ENCODE assay signal across 8 cellular contexts in the genomic region with DNA sequence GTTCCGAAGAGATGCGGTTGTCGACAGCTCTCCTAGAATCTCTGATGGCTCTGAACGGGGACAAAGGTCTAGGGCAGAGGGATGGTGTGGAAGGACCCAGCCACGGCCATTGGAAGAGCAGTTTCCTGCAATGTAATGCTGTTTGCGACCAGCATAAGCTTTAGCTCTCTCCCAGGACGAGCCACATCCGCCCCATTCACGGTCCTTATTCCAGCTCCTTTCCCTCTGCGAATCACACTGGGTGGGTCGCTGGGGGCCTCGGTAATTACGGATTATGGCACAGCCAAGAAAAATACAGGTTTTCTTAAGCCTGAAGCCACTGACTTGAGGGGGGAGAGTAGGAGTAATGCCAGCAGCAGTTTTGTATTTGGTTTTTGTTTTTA. TPM values are rescaled to one million over a fixed set of nuclear protein-coding genes. Genes with fewer than 3 reads are reported as not detected.
DNase-seq lines count a peak whose midpoint lies in the region; ATAC-seq, FAIRE-seq and TF ChIP-seq lines count a peak whose summit lies in the region.

No MANE protein-coding gene starts in this region.

- H3K27me3 ChIP-seq in pancreas (peaks cover 0 to 55% (median 10%) of the 10 kb centered on the region in 4 donors), WERI-Rb-1 (ENCODE audit: insufficient read depth, low read depth, severe bottlenecking) (peaks cover 90% of the 10 kb centered on the region)

- H3K36me3 ChIP-seq in pancreas (no peaks in the 10 kb centered on the region), WERI-Rb-1 (no peaks in the 10 kb centered on the region)

- H3K27ac ChIP-seq in pancreas = peak overlapping the region in 2 of 4 donors; percentile 81 to 91
- no peak overlapping the region for H3K27ac ChIP-seq in WERI-Rb-1

- no peaks in the 10 kb centered on the region for H3K4me1 ChIP-seq in pancreas

- H3K4me3 ChIP-seq in pancreas (peak overlapping the region in 3 of 4 donors; percentile 9 to 48 (median 27)), WERI-Rb-1 (ENCODE audit: low read depth, low read length) (no peak overlapping the region)

- ATAC-seq in pancreas = peak in 3 of 4 donors; percentile 29 to 47 (median 41)

- H3K9me3 ChIP-seq in pancreas (no peaks in the 10 kb centered on the region), WERI-Rb-1 (ENCODE audit: severe bottlenecking) (peaks cover 14% of the 10 kb centered on the region)

- 6 to 10% methylated on average over 13 of the region's 13 CpGs for WGBS in pancreas, 2 donors

- TF ChIP-seq CTCF in pancreas (IDR thresholded peaks at IDR 0.05) = no peak
- TF ChIP-seq CTCF in WERI-Rb-1 (IDR thresholded peaks at IDR 0.05; ENCODE audit: low read depth, low read length) = no peak

- peak; percentile 42 for DNase-seq in NCI-H2196 (lab: John Stamatoyannopoulos, UW; ENCODE audit: unreplicated experiment)
- DNase-seq in NCI-H2196 treated with DMSO at 0.1 percent for 48 hours (lab: John Stamatoyannopoulos, UW; ENCODE audit: unreplicated experiment) = no peak
- DNase-seq in LHCN-M2 (ENCODE audit: low read depth) = peak; percentile 54
- DNase-seq in activated T-cell treated with anti-CD3 and anti-CD28 coated beads, Interleukin-2, amount 50 U/mL, for 48 hours = peak; percentile 59 to 63
- DNase-seq in globus pallidus (ENCODE audit: low spot score) = peak; percentile 30
- DNase-seq in pancreas = no peak
- no peak for DNase-seq in T-helper 9 cell
- no peak for DNase-seq in WERI-Rb-1

- intact Hi-C loops in pancreas (cut with DNase I) = no loop called here

- FAIRE-seq in pancreas (lab: Jason Lieb, UNC) = no peak

RNA-seq across cellular contexts. Expression of gene ANXA2R, which starts 22.7 kb away (rescaled TPM):
- total RNA-seq in LHCN-M2 (2014; rRNA removed) (1.7 and 2.6 TPM in 2 replicates), pancreas (under 1 TPM; 0.32 to 0.90 (median 0.47) TPM)
- polyA plus RNA-seq in LHCN-M2 (2012) = 1.5 TPM
- 1 to 10 TPM in 1 of 2 donors, under 1 TPM in 1; 0.87 to 1.9 TPM for polyA plus RNA-seq in pancreas

Comparison
In these comparisons a context has a peak if more than half of its experiments do, and no peak if none do; other contexts are left out.
1. DNase-seq: peak in NCI-H2196 (single experiment), LHCN-M2 (single experiment), activated T-cell treated with anti-CD3 and anti-CD28 coated beads, Interleukin-2, amount 50 U/mL, for 48 hours (2 of 2) and globus pallidus (single experiment); none in NCI-H2196 treated with DMSO at 0.1 percent for 48 hours (single experiment), pancreas (0 of 6), T-helper 9 cell (single experiment) and WERI-Rb-1 (single experiment).